20 cellular contexts compared by ENCODE assay signal in genomic region chr6:40330301-40330721, GRCh38.
"Had no signal": no experiment of that assay in that cellular context is flagged by ENCODE, and none has a peak within 500 bp of the region (broad histone marks: within the 10 kb centered on the region; RNA-seq: fewer than 3 reads in every experiment).

No MANE protein-coding gene starts in this region.

- ATAC-seq: left lung; naive thymus-derived CD4-positive, alpha-beta T cell; sciatic nerve; stimulated activated effector memory CD8-positive, alpha-beta T cell treated with anti-CD3 and anti-CD28 coated beads, Interleukin-12 subunit alpha, Interleukin-12 subunit beta, amount 100 ng/mL, for 72 hours; stimulated activated naive CD8-positive, alpha-beta T cell treated with anti-CD3 and anti-CD28 coated beads, Interleukin-15, amount 100 ng/mL, for 72 hours; T-cell had no signal

- H3K9me3 ChIP-seq: colonic mucosa, left lung, tibial artery had no signal

- H3K4me1 ChIP-seq: colonic mucosa, left lung had no signal

- H3K27me3 ChIP-seq: colonic mucosa had no signal

- H3K4me3 ChIP-seq: colonic mucosa, left lung, lung, tibial artery had no signal

- H3K4me1 Mint-ChIP-seq: activated B cell treated with CpG ODN at 0.5 μM for 24 hours had no signal

- H3K4me3 Mint-ChIP-seq: activated B cell treated with CpG ODN at 0.5 μM for 24 hours; activated CD4-positive, alpha-beta memory T cell treated with anti-CD3 and anti-CD28 coated beads for 36 hours; activated naive CD4-positive, alpha-beta T cell treated with anti-CD3 and anti-CD28 coated beads for 36 hours; activated naive CD8-positive, alpha-beta T cell treated with anti-CD3 and anti-CD28 coated beads, Interleukin-2, amount 10 ng/mL, durations not matched to agents 7 days and 5 days; naive thymus-derived CD4-positive, alpha-beta T cell; stimulated activated effector memory CD8-positive, alpha-beta T cell treated with anti-CD3 and anti-CD28 coated beads, Interleukin-12 subunit alpha, Interleukin-12 subunit beta, amount 100 ng/mL, for 72 hours; stimulated activated naive CD8-positive, alpha-beta T cell treated with anti-CD3 and anti-CD28 coated beads, Interleukin-15, amount 100 ng/mL, for 72 hours; T-cell had no signal

- H3K36me3 Mint-ChIP-seq: activated CD4-positive, alpha-beta memory T cell treated with anti-CD3 and anti-CD28 coated beads for 36 hours; activated naive CD8-positive, alpha-beta T cell treated with anti-CD3 and anti-CD28 coated beads, Interleukin-2, amount 10 ng/mL, durations not matched to agents 7 days and 5 days; naive thymus-derived CD4-positive, alpha-beta T cell; T-cell had no signal

- H3K9me3 Mint-ChIP-seq: activated B cell treated with CpG ODN at 0.5 μM for 24 hours; activated CD4-positive, alpha-beta memory T cell treated with anti-CD3 and anti-CD28 coated beads for 36 hours; activated naive CD4-positive, alpha-beta T cell treated with anti-CD3 and anti-CD28 coated beads for 36 hours; activated naive CD8-positive, alpha-beta T cell treated with anti-CD3 and anti-CD28 coated beads, Interleukin-2, amount 10 ng/mL, durations not matched to agents 7 days and 5 days; stimulated activated effector memory CD8-positive, alpha-beta T cell treated with anti-CD3 and anti-CD28 coated beads, Interleukin-12 subunit alpha, Interleukin-12 subunit beta, amount 100 ng/mL, for 72 hours; stimulated activated naive CD8-positive, alpha-beta T cell treated with anti-CD3 and anti-CD28 coated beads, Interleukin-15, amount 100 ng/mL, for 72 hours; T-cell had no signal

- H3K27ac ChIP-seq: colonic mucosa, left lung, tibial artery had no signal

- DNase-seq: activated B cell treated with CpG ODN at 0.5 μM for 24 hours; activated CD4-positive, alpha-beta memory T cell treated with anti-CD3 and anti-CD28 coated beads for 36 hours; activated CD4-positive, alpha-beta T cell treated with anti-CD3 and anti-CD28 coated beads for 4 hours; activated naive CD4-positive, alpha-beta T cell treated with anti-CD3 and anti-CD28 coated beads for 36 hours; activated naive CD8-positive, alpha-beta T cell treated with anti-CD3 and anti-CD28 coated beads, Interleukin-2, amount 10 ng/mL, durations not matched to agents 7 days and 5 days; activated T-cell treated with anti-CD3 and anti-CD28 coated beads, Interleukin-2, amount 50 U/mL, for 48 hours; amniotic stem cell; colonic mucosa; erythroblast; foreskin fibroblast; left lung; naive thymus-derived CD4-positive, alpha-beta T cell; small intestine; stimulated activated CD4-positive, alpha-beta T cell treated with anti-CD3 and anti-CD28 coated beads, Interleukin-2, amount 100 ng/mL, for 24 hours; stimulated activated naive CD8-positive, alpha-beta T cell treated with anti-CD3 and anti-CD28 coated beads, Interleukin-15, amount 100 ng/mL, for 72 hours; T-cell; tibial artery had no signal

- H3K27ac Mint-ChIP-seq: activated B cell treated with CpG ODN at 0.5 μM for 24 hours; activated CD4-positive, alpha-beta memory T cell treated with anti-CD3 and anti-CD28 coated beads for 36 hours; activated naive CD4-positive, alpha-beta T cell treated with anti-CD3 and anti-CD28 coated beads for 36 hours; activated naive CD8-positive, alpha-beta T cell treated with anti-CD3 and anti-CD28 coated beads, Interleukin-2, amount 10 ng/mL, durations not matched to agents 7 days and 5 days; stimulated activated effector memory CD8-positive, alpha-beta T cell treated with anti-CD3 and anti-CD28 coated beads, Interleukin-12 subunit alpha, Interleukin-12 subunit beta, amount 100 ng/mL, for 72 hours; stimulated activated naive CD8-positive, alpha-beta T cell treated with anti-CD3 and anti-CD28 coated beads, Interleukin-15, amount 100 ng/mL, for 72 hours had no signal

- H3K36me3 ChIP-seq: colonic mucosa, left lung, tibial artery had no signal
